In the genomic region with DNA sequence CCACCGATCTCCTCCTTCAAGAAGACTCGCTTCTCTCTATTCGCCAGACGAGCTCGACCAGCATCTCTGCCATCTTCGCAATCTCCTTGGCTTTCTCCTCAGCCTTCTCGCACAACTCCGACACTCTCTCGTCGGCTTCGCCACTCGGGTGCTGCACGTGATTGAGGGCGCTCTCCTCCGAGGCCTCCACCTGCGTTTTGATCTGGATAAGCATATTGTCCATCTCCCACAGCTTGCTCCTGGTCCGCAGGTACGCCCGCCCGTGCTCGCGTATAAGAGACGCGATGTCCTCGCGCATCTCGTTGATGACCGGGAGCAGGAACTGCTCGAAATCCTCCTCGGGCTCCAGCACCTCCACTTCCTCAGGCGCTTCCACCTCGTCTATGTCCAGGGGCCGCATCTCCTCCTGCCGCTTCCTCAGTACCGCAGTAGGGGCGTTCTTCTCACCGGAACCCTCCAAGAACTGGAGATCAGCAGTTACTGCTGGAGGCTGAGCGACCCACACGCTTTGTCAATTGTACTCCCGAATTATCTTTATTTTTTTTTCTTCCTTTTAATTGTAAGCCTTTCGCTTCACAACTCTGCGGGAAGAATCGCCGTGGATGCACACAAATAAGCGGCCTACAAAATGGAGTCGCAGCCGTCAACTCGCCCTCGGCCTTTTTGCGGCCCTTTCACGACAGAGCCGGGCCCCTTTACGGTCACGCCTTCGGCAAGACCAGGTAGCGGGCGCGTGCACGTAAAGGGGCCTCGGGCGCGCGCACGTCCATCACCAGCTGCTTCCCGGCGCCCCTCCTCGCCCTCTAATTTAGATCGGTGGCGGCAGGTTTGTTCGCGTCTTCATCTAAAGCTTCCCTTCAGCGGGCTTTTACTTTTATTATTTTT, we compare ENCODE assay signal across 1 cellular context.
A peak's percentile ranks its signal among the peaks of the same experiment; 100 is the strongest.
TF ChIP-seq lines count a peak whose summit lies in the region.

A gene (minus strand): TSS at position 636 of the 885 bp plus-strand sequence. CDS start 236 bp downstream, at position 400.

TF ChIP-seq in GM12878, 131 proteins besides CTCF, POLR2A, EP300 and RAD21 (continued from another document and continues in another):
- TF ChIP-seq, protein P1, sequence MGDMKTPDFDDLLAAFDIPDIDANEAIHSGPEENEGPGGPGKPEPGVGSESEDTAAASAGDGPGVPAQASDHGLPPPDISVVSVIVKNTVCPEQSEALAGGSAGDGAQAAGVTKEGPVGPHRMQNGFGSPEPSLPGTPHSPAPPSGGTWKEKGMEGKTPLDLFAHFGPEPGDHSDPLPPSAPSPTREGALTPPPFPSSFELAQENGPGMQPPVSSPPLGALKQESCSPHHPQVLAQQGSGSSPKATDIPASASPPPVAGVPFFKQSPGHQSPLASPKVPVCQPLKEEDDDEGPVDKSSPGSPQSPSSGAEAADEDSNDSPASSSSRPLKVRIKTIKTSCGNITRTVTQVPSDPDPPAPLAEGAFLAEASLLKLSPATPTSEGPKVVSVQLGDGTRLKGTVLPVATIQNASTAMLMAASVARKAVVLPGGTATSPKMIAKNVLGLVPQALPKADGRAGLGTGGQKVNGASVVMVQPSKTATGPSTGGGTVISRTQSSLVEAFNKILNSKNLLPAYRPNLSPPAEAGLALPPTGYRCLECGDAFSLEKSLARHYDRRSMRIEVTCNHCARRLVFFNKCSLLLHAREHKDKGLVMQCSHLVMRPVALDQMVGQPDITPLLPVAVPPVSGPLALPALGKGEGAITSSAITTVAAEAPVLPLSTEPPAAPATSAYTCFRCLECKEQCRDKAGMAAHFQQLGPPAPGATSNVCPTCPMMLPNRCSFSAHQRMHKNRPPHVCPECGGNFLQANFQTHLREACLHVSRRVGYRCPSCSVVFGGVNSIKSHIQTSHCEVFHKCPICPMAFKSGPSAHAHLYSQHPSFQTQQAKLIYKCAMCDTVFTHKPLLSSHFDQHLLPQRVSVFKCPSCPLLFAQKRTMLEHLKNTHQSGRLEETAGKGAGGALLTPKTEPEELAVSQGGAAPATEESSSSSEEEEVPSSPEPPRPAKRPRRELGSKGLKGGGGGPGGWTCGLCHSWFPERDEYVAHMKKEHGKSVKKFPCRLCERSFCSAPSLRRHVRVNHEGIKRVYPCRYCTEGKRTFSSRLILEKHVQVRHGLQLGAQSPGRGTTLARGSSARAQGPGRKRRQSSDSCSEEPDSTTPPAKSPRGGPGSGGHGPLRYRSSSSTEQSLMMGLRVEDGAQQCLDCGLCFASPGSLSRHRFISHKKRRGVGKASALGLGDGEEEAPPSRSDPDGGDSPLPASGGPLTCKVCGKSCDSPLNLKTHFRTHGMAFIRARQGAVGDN (IDR thresholded peaks at IDR 0.05), result 0 out of 2 replicates have a peak, but pooled peaks have one; percentile 49
- TF ChIP-seq NFXL1 (IDR thresholded peaks at IDR 0.05; ENCODE audit: borderline replicate concordance), result no peak
- TF ChIP-seq MYB (IDR thresholded peaks at IDR 0.05; ENCODE audit: borderline replicate concordance, low read depth, low read length), result no peak
- TF ChIP-seq TCF12 (IDR thresholded peaks at IDR 0.05; ENCODE audit: low read depth, low read length), result peak; percentile 65; the same call in 1 of the 2 replicates
- TF ChIP-seq, protein P2, sequence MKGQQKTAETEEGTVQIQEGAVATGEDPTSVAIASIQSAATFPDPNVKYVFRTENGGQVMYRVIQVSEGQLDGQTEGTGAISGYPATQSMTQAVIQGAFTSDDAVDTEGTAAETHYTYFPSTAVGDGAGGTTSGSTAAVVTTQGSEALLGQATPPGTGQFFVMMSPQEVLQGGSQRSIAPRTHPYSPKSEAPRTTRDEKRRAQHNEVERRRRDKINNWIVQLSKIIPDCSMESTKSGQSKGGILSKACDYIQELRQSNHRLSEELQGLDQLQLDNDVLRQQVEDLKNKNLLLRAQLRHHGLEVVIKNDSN (IDR thresholded peaks at IDR 0.05; ENCODE audit: borderline replicate concordance, extremely low read length, insufficient read depth, low read depth, low read length), result peak; percentile 4
- peak; percentile 81; the same call in 1 of the 2 replicates for TF ChIP-seq SMAD5 (IDR thresholded peaks at IDR 0.05; ENCODE audit: low read depth)
- TF ChIP-seq, protein P3, sequence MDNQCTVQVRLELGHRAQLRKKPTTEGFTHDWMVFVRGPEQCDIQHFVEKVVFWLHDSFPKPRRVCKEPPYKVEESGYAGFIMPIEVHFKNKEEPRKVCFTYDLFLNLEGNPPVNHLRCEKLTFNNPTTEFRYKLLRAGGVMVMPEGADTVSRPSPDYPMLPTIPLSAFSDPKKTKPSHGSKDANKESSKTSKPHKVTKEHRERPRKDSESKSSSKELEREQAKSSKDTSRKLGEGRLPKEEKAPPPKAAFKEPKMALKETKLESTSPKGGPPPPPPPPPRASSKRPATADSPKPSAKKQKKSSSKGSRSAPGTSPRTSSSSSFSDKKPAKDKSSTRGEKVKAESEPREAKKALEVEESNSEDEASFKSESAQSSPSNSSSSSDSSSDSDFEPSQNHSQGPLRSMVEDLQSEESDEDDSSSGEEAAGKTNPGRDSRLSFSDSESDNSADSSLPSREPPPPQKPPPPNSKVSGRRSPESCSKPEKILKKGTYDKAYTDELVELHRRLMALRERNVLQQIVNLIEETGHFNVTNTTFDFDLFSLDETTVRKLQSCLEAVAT (IDR thresholded peaks at IDR 0.05), result peak; percentile 72; the same call in 1 of the 2 replicates
- peak; percentile 44 for TF ChIP-seq SIX5 (IDR thresholded peaks at IDR 0.05; ENCODE audit: low read depth, low read length, severe bottlenecking)
- TF ChIP-seq, protein P4, sequence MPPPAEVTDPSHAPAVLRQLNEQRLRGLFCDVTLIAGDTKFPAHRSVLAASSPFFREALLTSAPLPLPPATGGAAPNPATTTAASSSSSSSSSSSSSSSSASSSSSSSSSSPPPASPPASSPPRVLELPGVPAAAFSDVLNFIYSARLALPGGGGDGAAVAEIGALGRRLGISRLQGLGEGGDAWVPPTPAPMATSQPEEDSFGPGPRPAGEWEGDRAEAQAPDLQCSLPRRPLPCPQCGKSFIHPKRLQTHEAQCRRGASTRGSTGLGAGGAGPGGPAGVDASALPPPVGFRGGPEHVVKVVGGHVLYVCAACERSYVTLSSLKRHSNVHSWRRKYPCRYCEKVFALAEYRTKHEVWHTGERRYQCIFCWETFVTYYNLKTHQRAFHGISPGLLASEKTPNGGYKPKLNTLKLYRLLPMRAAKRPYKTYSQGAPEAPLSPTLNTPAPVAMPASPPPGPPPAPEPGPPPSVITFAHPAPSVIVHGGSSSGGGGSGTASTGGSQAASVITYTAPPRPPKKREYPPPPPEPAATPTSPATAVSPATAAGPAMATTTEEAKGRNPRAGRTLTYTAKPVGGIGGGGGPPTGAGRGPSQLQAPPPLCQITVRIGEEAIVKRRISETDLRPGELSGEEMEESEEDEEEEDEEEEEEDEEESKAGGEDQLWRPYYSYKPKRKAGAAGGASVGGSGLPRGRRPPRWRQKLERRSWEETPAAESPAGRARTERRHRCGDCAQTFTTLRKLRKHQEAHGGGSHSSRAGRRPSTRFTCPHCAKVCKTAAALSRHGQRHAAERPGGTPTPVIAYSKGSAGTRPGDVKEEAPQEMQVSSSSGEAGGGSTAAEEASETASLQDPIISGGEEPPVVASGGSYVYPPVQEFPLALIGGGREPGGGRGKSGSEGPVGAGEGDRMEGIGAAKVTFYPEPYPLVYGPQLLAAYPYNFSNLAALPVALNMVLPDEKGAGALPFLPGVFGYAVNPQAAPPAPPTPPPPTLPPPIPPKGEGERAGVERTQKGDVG (CRISPR knock-in tag; IDR thresholded peaks at IDR 0.05), result no peak
- peak in 1 of 2 experiments; percentile 83; a peak in 1 of 3 replicates for TF ChIP-seq EGR1 (IDR thresholded peaks at IDR 0.05; ENCODE audit: borderline replicate concordance in 1 of 2, low read depth in 2 of 2, low read length in 2 of 2)
- TF ChIP-seq, protein P5, sequence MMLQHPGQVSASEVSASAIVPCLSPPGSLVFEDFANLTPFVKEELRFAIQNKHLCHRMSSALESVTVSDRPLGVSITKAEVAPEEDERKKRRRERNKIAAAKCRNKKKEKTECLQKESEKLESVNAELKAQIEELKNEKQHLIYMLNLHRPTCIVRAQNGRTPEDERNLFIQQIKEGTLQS (IDR thresholded peaks at IDR 0.05; ENCODE audit: borderline replicate concordance, extremely low read depth, low read depth, low read length), result peak; percentile 89; the same call in 1 of the 2 replicates
- TF ChIP-seq YY1 (IDR thresholded peaks at IDR 0.05; ENCODE audit: low read depth, low read length), result peak; percentile 97
- TF ChIP-seq SMARCA5 (IDR thresholded peaks at IDR 0.05), result no peak
- peak; percentile 70; the same call in 1 of the 2 replicates for TF ChIP-seq IKZF1 (conservative IDR thresholded peaks at IDR 0.05)
- TF ChIP-seq, protein P6, sequence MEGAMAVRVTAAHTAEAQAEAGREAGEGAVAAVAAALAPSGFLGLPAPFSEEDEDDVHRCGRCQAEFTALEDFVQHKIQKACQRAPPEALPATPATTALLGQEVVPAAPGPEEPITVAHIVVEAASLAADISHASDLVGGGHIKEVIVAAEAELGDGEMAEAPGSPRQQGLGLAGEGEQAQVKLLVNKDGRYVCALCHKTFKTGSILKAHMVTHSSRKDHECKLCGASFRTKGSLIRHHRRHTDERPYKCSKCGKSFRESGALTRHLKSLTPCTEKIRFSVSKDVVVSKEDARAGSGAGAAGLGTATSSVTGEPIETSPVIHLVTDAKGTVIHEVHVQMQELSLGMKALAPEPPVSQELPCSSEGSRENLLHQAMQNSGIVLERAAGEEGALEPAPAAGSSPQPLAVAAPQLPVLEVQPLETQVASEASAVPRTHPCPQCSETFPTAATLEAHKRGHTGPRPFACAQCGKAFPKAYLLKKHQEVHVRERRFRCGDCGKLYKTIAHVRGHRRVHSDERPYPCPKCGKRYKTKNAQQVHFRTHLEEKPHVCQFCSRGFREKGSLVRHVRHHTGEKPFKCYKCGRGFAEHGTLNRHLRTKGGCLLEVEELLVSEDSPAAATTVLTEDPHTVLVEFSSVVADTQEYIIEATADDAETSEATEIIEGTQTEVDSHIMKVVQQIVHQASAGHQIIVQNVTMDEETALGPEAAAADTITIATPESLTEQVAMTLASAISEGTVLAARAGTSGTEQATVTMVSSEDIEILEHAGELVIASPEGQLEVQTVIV (IDR thresholded peaks at IDR 0.05; ENCODE audit: borderline replicate concordance, partially characterized antibody), result peak; percentile 100
- peak in 1 of 2 experiments; percentile 22; a peak in 1 of 4 replicates for TF ChIP-seq IKZF2 (IDR thresholded peaks at IDR 0.05)
- TF ChIP-seq CREM (IDR thresholded peaks at IDR 0.05; ENCODE audit: low read depth), result peak; percentile 53
- no peak for TF ChIP-seq ZNF217 (IDR thresholded peaks at IDR 0.05)
- 0 out of 2 replicates have a peak, but pooled peaks have one; percentile 32 for TF ChIP-seq SIN3A (IDR thresholded peaks at IDR 0.05; ENCODE audit: low read depth, low read length)
- 0 out of 2 replicates have a peak, but pooled peaks have one; percentile 9 for TF ChIP-seq NFIC (IDR thresholded peaks at IDR 0.05; ENCODE audit: low read depth, low read length)
- no peak for TF ChIP-seq SREBF2 (IDR thresholded peaks at IDR 0.05; ENCODE audit: low read length)
- TF ChIP-seq, protein P7, sequence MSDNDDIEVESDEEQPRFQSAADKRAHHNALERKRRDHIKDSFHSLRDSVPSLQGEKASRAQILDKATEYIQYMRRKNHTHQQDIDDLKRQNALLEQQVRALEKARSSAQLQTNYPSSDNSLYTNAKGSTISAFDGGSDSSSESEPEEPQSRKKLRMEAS (IDR thresholded peaks at IDR 0.05; ENCODE audit: low read depth, low read length), result no peak
- no peak for TF ChIP-seq ATF7 (IDR thresholded peaks at IDR 0.05; ENCODE audit: low read depth)
- TF ChIP-seq SMAD1 (IDR thresholded peaks at IDR 0.05; ENCODE audit: low read depth, partially characterized antibody), result peak; percentile 34
- TF ChIP-seq MEF2B (IDR thresholded peaks at IDR 0.05; ENCODE audit: partially characterized antibody, poor library complexity, severe bottlenecking), result no peak
- TF ChIP-seq, protein P8, sequence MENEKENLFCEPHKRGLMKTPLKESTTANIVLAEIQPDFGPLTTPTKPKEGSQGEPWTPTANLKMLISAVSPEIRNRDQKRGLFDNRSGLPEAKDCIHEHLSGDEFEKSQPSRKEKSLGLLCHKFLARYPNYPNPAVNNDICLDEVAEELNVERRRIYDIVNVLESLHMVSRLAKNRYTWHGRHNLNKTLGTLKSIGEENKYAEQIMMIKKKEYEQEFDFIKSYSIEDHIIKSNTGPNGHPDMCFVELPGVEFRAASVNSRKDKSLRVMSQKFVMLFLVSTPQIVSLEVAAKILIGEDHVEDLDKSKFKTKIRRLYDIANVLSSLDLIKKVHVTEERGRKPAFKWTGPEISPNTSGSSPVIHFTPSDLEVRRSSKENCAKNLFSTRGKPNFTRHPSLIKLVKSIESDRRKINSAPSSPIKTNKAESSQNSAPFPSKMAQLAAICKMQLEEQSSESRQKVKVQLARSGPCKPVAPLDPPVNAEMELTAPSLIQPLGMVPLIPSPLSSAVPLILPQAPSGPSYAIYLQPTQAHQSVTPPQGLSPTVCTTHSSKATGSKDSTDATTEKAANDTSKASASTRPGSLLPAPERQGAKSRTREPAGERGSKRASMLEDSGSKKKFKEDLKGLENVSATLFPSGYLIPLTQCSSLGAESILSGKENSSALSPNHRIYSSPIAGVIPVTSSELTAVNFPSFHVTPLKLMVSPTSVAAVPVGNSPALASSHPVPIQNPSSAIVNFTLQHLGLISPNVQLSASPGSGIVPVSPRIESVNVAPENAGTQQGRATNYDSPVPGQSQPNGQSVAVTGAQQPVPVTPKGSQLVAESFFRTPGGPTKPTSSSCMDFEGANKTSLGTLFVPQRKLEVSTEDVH (IDR thresholded peaks at IDR 0.05; ENCODE audit: low read depth, partially characterized antibody), result peak; percentile 76
- TF ChIP-seq, protein P9, sequence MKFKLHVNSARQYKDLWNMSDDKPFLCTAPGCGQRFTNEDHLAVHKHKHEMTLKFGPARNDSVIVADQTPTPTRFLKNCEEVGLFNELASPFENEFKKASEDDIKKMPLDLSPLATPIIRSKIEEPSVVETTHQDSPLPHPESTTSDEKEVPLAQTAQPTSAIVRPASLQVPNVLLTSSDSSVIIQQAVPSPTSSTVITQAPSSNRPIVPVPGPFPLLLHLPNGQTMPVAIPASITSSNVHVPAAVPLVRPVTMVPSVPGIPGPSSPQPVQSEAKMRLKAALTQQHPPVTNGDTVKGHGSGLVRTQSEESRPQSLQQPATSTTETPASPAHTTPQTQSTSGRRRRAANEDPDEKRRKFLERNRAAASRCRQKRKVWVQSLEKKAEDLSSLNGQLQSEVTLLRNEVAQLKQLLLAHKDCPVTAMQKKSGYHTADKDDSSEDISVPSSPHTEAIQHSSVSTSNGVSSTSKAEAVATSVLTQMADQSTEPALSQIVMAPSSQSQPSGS (IDR thresholded peaks at IDR 0.05; ENCODE audit: low read length), result no peak
- TF ChIP-seq CREB1 (IDR thresholded peaks at IDR 0.05; ENCODE audit: low read depth), result peak; percentile 78
- 0 out of 2 replicates have a peak, but pooled peaks have one; percentile 9 for TF ChIP-seq SMC3 (IDR thresholded peaks at IDR 0.05; ENCODE audit: borderline replicate concordance, low read length)
- TF ChIP-seq, protein P10, sequence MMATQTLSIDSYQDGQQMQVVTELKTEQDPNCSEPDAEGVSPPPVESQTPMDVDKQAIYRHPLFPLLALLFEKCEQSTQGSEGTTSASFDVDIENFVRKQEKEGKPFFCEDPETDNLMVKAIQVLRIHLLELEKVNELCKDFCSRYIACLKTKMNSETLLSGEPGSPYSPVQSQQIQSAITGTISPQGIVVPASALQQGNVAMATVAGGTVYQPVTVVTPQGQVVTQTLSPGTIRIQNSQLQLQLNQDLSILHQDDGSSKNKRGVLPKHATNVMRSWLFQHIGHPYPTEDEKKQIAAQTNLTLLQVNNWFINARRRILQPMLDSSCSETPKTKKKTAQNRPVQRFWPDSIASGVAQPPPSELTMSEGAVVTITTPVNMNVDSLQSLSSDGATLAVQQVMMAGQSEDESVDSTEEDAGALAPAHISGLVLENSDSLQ (IDR thresholded peaks at IDR 0.05), result peak; percentile 95
- TF ChIP-seq SUZ12 (IDR thresholded peaks at IDR 0.05; ENCODE audit: unreplicated experiment), result no peak
